14 cellular contexts compared by ENCODE assay signal in the genomic region with DNA sequence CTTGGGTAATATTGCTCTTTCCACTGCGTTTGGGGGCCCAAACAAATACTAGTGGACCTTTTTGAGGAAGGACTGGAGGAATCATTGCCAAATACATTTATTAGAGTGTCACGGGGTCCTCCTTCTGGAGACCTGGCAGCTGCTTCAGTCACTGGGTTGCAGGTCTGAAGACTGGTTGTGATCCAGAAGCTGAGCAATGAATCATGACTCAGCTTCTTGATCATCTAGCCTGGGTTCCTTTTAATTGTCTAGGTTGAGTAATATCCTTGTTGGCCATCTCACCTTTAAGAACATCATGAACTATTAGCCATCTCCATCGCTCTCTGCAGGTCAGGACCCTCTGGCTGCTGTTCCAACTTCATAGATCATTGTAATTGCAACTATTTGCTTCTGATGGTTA. TPM values are rescaled to one million over a fixed set of nuclear protein-coding genes. Genes with fewer than 3 reads are reported as not detected.
DNase-seq lines count a peak whose midpoint lies in the region; ATAC-seq and TF ChIP-seq lines count a peak whose summit lies in the region.
"Had no signal": no experiment of that assay in that cellular context is flagged by ENCODE, and none has a peak within 500 bp of the region (broad histone marks: within the 10 kb centered on the region; RNA-seq: fewer than 3 reads in every experiment).

No MANE protein-coding gene starts in this region.

- H3K36me3 Mint-ChIP-seq in HFFc6 (ENCODE audit: low read depth) (no peaks in the 10 kb centered on the region), progenitor cell of endocrine pancreas (ENCODE audit: insufficient read depth) (no peaks in the 10 kb centered on the region)
- peaks cover 0 to 4% of the 10 kb centered on the region in 2 donors for H3K36me3 Mint-ChIP-seq in stimulated activated naive B cell treated with anti-CD40 and anti-IgM and Interleukin-4, amounts not matched to agents 10 μg/mL and 1 μg/mL and 100 μg/mL, for 72 hours
- H3K36me3 Mint-ChIP-seq: memory B cell had no signal

- DNase-seq in HFFc6 = peak; percentile 28
- peak; percentile 4 to 45 for DNase-seq in PC-9
- no peak for DNase-seq in esophagus squamous epithelium (lab: John Stamatoyannopoulos, UW)
- DNase-seq in stimulated activated naive B cell treated with anti-CD40 and anti-IgM and Interleukin-4, amounts not matched to agents 10 μg/mL and 1 μg/mL and 100 μg/mL, for 72 hours = no peak
- DNase-seq in MV-4-11 (lab: John Stamatoyannopoulos, UW) = no peak
- DNase-seq in progenitor cell of endocrine pancreas (ENCODE audit: low spot score, unreplicated experiment) = no peak
- DNase-seq in lower lobe of right lung = no peak
- DNase-seq: activated CD8-positive, alpha-beta memory T cell treated with anti-CD3 and anti-CD28 coated beads, Interleukin-2, amount 50 U/mL, for 4 hours; colonic mucosa; COR-L47; NCI-H1092 treated with DMSO at 0.1 percent for 48 hours had no signal

- TF ChIP-seq CTCF in HFFc6 (IDR thresholded peaks at IDR 0.05) (no peak), PC-9 (conservative IDR thresholded peaks at IDR 0.05) (no peak), esophagus squamous epithelium (IDR thresholded peaks at IDR 0.05) (no peak), progenitor cell of endocrine pancreas (IDR thresholded peaks at IDR 0.05; ENCODE audit: unreplicated experiment) (no peak), lower lobe of right lung (IDR thresholded peaks at IDR 0.05) (no peak)

- 21 to 72% methylated on average over 2 to 3 of the region's 3 CpGs for WGBS in esophagus squamous epithelium, 2 donors

- no TSS peak for BruUV-seq in PC-9 (replicated peaks; lab: Mats Ljungman, UMichigan)

- no peaks in the 10 kb centered on the region for H3K36me3 ChIP-seq in PC-9 (ENCODE audit: low read depth)
- no peaks in the 10 kb centered on the region for H3K36me3 ChIP-seq in esophagus squamous epithelium
- H3K36me3 ChIP-seq in lower lobe of right lung = no peaks in the 10 kb centered on the region
- H3K36me3 ChIP-seq: colonic mucosa, vagina had no signal

- H3K9me3 ChIP-seq in PC-9 (ENCODE audit: insufficient read depth, low read depth) = no peaks in the 10 kb centered on the region
- no peaks in the 10 kb centered on the region for H3K9me3 ChIP-seq in esophagus squamous epithelium
- no peaks in the 10 kb centered on the region for H3K9me3 ChIP-seq in lower lobe of right lung
- H3K9me3 ChIP-seq: colonic mucosa, vagina had no signal

- H3K27ac Mint-ChIP-seq in HFFc6 (no peak overlapping the region), progenitor cell of endocrine pancreas (no peak overlapping the region)
- peak overlapping the region; percentile 69 for H3K27ac Mint-ChIP-seq in stimulated activated naive B cell treated with anti-CD40 and anti-IgM and Interleukin-4, amounts not matched to agents 10 μg/mL and 1 μg/mL and 100 μg/mL, for 72 hours
- H3K27ac Mint-ChIP-seq: memory B cell; stimulated activated naive CD8-positive, alpha-beta T cell treated with anti-CD3 and anti-CD28 coated beads, Interleukin-15, Interleukin-2, amounts not matched to agents 100 ng/mL and 50 ng/mL, for 24 hours had no signal

- H3F3A ChIP-seq in PC-9 (ENCODE audit: insufficient read depth, low read depth) = no peaks in the 10 kb centered on the region

- H3K4me1 Mint-ChIP-seq in HFFc6 (ENCODE audit: low read depth) (peaks cover 19% of the 10 kb centered on the region), progenitor cell of endocrine pancreas (ENCODE audit: low read depth) (peaks cover 6% of the 10 kb centered on the region)
- H3K4me1 Mint-ChIP-seq in stimulated activated naive B cell treated with anti-CD40 and anti-IgM and Interleukin-4, amounts not matched to agents 10 μg/mL and 1 μg/mL and 100 μg/mL, for 72 hours = no peaks in the 10 kb centered on the region
- H3K4me1 Mint-ChIP-seq: memory B cell had no signal

- no peak overlapping the region for H2AFZ ChIP-seq in PC-9

- POLR2A ChIA-PET in PC-9 (lab: Charles Lee; ENCODE audit: unreplicated experiment) = no interaction called here

- H4K20me1 ChIP-seq in PC-9 (ENCODE audit: insufficient read depth) = no peaks in the 10 kb centered on the region

- H3K27ac ChIP-seq in PC-9 (peak overlapping the region; percentile 48; the same call in 1 of the 2 replicates), esophagus squamous epithelium (peak overlapping the region; percentile 53 to 70 (median 64)), lower lobe of right lung (no peak overlapping the region)
- H3K27ac ChIP-seq: colonic mucosa, vagina had no signal

- no peaks in the 10 kb centered on the region for H3K79me2 ChIP-seq in PC-9 (ENCODE audit: low read depth)

- TF ChIP-seq POLR2A in esophagus squamous epithelium (IDR thresholded peaks at IDR 0.05) = no peak

- no peak overlapping the region for H3K4me3 ChIP-seq in PC-9
- no peak overlapping the region for H3K4me3 ChIP-seq in esophagus squamous epithelium
- no peak overlapping the region for H3K4me3 ChIP-seq in lower lobe of right lung
- H3K4me3 ChIP-seq: colonic mucosa, vagina had no signal

- intact Hi-C loops in PC-9 (cut with micrococcal nuclease; ENCODE audit: unreplicated experiment) (no loop called here), esophagus squamous epithelium (cut with DNase I) (no loop called here), lower lobe of right lung (cut with DNase I) (no loop called here)

- peak overlapping the region; percentile 27; the same call in 1 of the 2 replicates for H3K4me2 ChIP-seq in PC-9

- peaks cover 12% of the 10 kb centered on the region for H3K4me1 ChIP-seq in PC-9 (replicated peaks; ENCODE audit: insufficient read depth)
- peaks cover 0 to 24% (median 5%) of the 10 kb centered on the region in 3 donors for H3K4me1 ChIP-seq in esophagus squamous epithelium
- H3K4me1 ChIP-seq in lower lobe of right lung = no peaks in the 10 kb centered on the region
- H3K4me1 ChIP-seq: colonic mucosa had no signal

- ATAC-seq in stimulated activated naive B cell treated with anti-CD40 and anti-IgM and Interleukin-4, amounts not matched to agents 10 μg/mL and 1 μg/mL and 100 μg/mL, for 72 hours (replicated peaks) = no peak
- ATAC-seq in lower lobe of right lung = no peak

- H3K9me3 Mint-ChIP-seq in HFFc6 (no peaks in the 10 kb centered on the region), progenitor cell of endocrine pancreas (ENCODE audit: low read depth) (no peaks in the 10 kb centered on the region)
- H3K9me3 Mint-ChIP-seq in stimulated activated naive B cell treated with anti-CD40 and anti-IgM and Interleukin-4, amounts not matched to agents 10 μg/mL and 1 μg/mL and 100 μg/mL, for 72 hours = no peaks in the 10 kb centered on the region
- H3K9me3 Mint-ChIP-seq: memory B cell; stimulated activated naive CD8-positive, alpha-beta T cell treated with anti-CD3 and anti-CD28 coated beads, Interleukin-15, Interleukin-2, amounts not matched to agents 100 ng/mL and 50 ng/mL, for 24 hours had no signal

- no peaks in the 10 kb centered on the region for H3K9me2 ChIP-seq in PC-9 (ENCODE audit: insufficient read depth)

- no peak overlapping the region for H3K4me3 Mint-ChIP-seq in HFFc6
- H3K4me3 Mint-ChIP-seq in stimulated activated naive B cell treated with anti-CD40 and anti-IgM and Interleukin-4, amounts not matched to agents 10 μg/mL and 1 μg/mL and 100 μg/mL, for 72 hours = no peak overlapping the region
- H3K4me3 Mint-ChIP-seq in progenitor cell of endocrine pancreas (ENCODE audit: low read depth) = no peak overlapping the region
- H3K4me3 Mint-ChIP-seq: memory B cell; stimulated activated naive CD8-positive, alpha-beta T cell treated with anti-CD3 and anti-CD28 coated beads, Interleukin-15, Interleukin-2, amounts not matched to agents 100 ng/mL and 50 ng/mL, for 24 hours had no signal

- H3K27me3 Mint-ChIP-seq in HFFc6 (ENCODE audit: insufficient read depth) (0 out of 2 replicates have a peak, but pooled peaks cover 2% of the 10 kb centered on the region), progenitor cell of endocrine pancreas (no peaks in the 10 kb centered on the region)
- H3K27me3 Mint-ChIP-seq in stimulated activated naive B cell treated with anti-CD40 and anti-IgM and Interleukin-4, amounts not matched to agents 10 μg/mL and 1 μg/mL and 100 μg/mL, for 72 hours = peaks cover 27 to 49% of the 10 kb centered on the region in 2 donors
- H3K27me3 Mint-ChIP-seq: memory B cell; stimulated activated naive CD8-positive, alpha-beta T cell treated with anti-CD3 and anti-CD28 coated beads, Interleukin-15, Interleukin-2, amounts not matched to agents 100 ng/mL and 50 ng/mL, for 24 hours had no signal

- H3K27me3 ChIP-seq in PC-9 (ENCODE audit: insufficient read depth, low read depth) = no peaks in the 10 kb centered on the region
- H3K27me3 ChIP-seq in esophagus squamous epithelium = no peaks in the 10 kb centered on the region
- no peaks in the 10 kb centered on the region for H3K27me3 ChIP-seq in lower lobe of right lung (ENCODE audit: low read depth)
- H3K27me3 ChIP-seq: colonic mucosa, vagina had no signal

- CTCF ChIA-PET in PC-9 (lab: Charles Lee) = no interaction called here

RNA-seq across cellular contexts. Expression of gene UBAP1, which starts 15.4 kb away (rescaled TPM):
- total RNA-seq in HFFc6 (2021; fragmentation: NEBNext Ultra II Directional; extraction: Animal tissue kit (Norgen Biotek cat#: 25700)) = 10 to 100 TPM; 36.7 to 43.9 (median 41.4) TPM
- total RNA-seq in PC-9 (2021) (23.7 and 33.8 TPM in 2 replicates), esophagus squamous epithelium (10 to 100 TPM; 35.8 to 63.4 (median 55.1) TPM), progenitor cell of endocrine pancreas (45.6 and 47.6 TPM in 2 replicates), lower lobe of right lung (47.0 TPM)

RNA-seq across cellular contexts. Expression of gene DCAF12, which starts 36.9 kb away (rescaled TPM):
- 10 to 100 TPM; 18.0 to 23.2 (median 19.1) TPM for total RNA-seq in HFFc6 (2021; fragmentation: NEBNext Ultra II Directional; extraction: Animal tissue kit (Norgen Biotek cat#: 25700))
- total RNA-seq in PC-9 (2021) (18.1 and 23.4 TPM in 2 replicates), esophagus squamous epithelium (10 to 100 TPM; 26.5 to 40.9 (median 33.5) TPM), progenitor cell of endocrine pancreas (48.7 and 50.4 TPM in 2 replicates), lower lobe of right lung (38.5 TPM)

Comparison
In these comparisons a context has a peak if more than half of its experiments do, and no peak if none do; other contexts are left out.
1. DNase-seq: peak in HFFc6 (single experiment) and PC-9 (2 of 2); none in esophagus squamous epithelium (single experiment), stimulated activated naive B cell treated with anti-CD40 and anti-IgM and Interleukin-4, amounts not matched to agents 10 μg/mL and 1 μg/mL and 100 μg/mL, for 72 hours (single experiment), MV-4-11 (single experiment), progenitor cell of endocrine pancreas (single experiment) and lower lobe of right lung (single experiment).